In the genomic region with DNA sequence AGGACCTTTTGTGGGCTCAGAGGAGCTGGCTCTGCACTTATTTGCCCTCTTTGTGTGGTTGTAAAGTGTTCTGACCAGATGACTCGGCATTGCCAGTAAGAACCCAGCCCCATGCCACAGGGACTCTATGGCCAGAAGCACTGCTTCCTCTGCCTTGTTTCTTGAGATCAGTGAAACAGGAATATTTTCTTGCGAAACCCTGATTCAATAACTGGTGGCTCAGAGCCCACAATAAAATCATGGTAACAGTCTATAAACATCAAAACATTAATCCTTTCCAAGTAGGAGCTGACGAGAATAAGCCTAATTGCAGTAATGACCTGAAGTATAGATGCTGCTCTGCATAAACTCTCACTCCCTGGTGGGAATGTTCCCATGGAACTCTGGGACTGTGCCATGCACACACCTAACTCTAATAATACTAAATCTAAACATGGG, we compare ENCODE assay signal across 10 cellular contexts.
DNase-seq lines count a peak whose midpoint lies in the region; ATAC-seq and TF ChIP-seq lines count a peak whose summit lies in the region.
"Had no signal": no experiment of that assay in that cellular context is flagged by ENCODE, and none has a peak within 500 bp of the region (broad histone marks: within the 10 kb centered on the region; RNA-seq: fewer than 3 reads in every experiment).

No MANE protein-coding gene starts in this region.

- peak; percentile 23 for DNase-seq in LoVo (ENCODE audit: low spot score)
- peak; percentile 74 for DNase-seq in astrocyte of the cerebellum (ENCODE audit: low read depth)
- DNase-seq in heart right ventricle = no peak
- DNase-seq in suprapubic skin (ENCODE audit: low spot score in 2 of 2) = peak in 1 of 2 donors; percentile 82
- no peak for DNase-seq in DMS 273 treated with DMSO at 0.1 percent for 48 hours (lab: John Stamatoyannopoulos, UW)
- DNase-seq: activated naive CD8-positive, alpha-beta T cell treated with anti-CD3 and anti-CD28 coated beads for 36 hours; NCI-H526 treated with DMSO at 0.1 percent for 48 hours; WERI-Rb-1 had no signal

- peaks cover 0 to 36% (median 9%) of the 10 kb centered on the region in 9 donors for H3K4me1 ChIP-seq in heart right ventricle
- peaks cover 25% of the 10 kb centered on the region for H3K4me1 ChIP-seq in suprapubic skin

- H3K9me3 ChIP-seq in heart right ventricle (no peaks in the 10 kb centered on the region), suprapubic skin (no peaks in the 10 kb centered on the region)

- TF ChIP-seq POLR2A in suprapubic skin (IDR thresholded peaks at IDR 0.05) = no peak

- 28 to 50% methylated on average over 3 of the region's 3 CpGs for WGBS in heart right ventricle, 2 donors
- WGBS in suprapubic skin = 16% methylated on average over 3 of the region's 3 CpGs

- H3K27me3 ChIP-seq in heart right ventricle = no peaks in the 10 kb centered on the region
- H3K27me3 ChIP-seq in suprapubic skin = no peaks in the 10 kb centered on the region

- no peak for TF ChIP-seq EP300 in suprapubic skin (IDR thresholded peaks at IDR 0.05)

- ATAC-seq in heart right ventricle (peak in 7 of 8 donors; percentile 34 to 98 (median 56)), GM21737 (IDR thresholded peaks at IDR 0.05; ENCODE audit: unreplicated experiment) (no peak), GM21717 (IDR thresholded peaks at IDR 0.05; ENCODE audit: unreplicated experiment) (no peak)

- in situ Hi-C loops in astrocyte of the cerebellum (cut with HindIII; ENCODE audit: low sequenced_read_pairs) = no loop called here

- intact Hi-C loops in heart right ventricle (cut with DNase I) = no loop called here

- H3K4me3 ChIP-seq in astrocyte of the cerebellum (ENCODE audit: low read depth, low read length) = no peak overlapping the region
- H3K4me3 ChIP-seq in heart right ventricle = no peak overlapping the region
- H3K4me3 ChIP-seq in suprapubic skin = no peak overlapping the region

- H3K27ac ChIP-seq in heart right ventricle (peak overlapping the region in 5 of 10 donors; percentile 3 to 52 (median 19)), suprapubic skin (peak overlapping the region; percentile 59)
- H3K27ac ChIP-seq: WERI-Rb-1 had no signal

- TF ChIP-seq CTCF in astrocyte of the cerebellum (IDR thresholded peaks at IDR 0.05; ENCODE audit: low read depth, low read length, missing control alignments) (no peak), heart right ventricle (IDR thresholded peaks at IDR 0.05) (no peak), suprapubic skin (IDR thresholded peaks at IDR 0.05) (no peak)

- H3K36me3 ChIP-seq in heart right ventricle (no peaks in the 10 kb centered on the region), suprapubic skin (no peaks in the 10 kb centered on the region)
- H3K36me3 ChIP-seq: WERI-Rb-1 had no signal

Comparison
In these comparisons a context has a peak if more than half of its experiments do, and no peak if none do; other contexts are left out.
1. DNase-seq: peak in LoVo (single experiment) and astrocyte of the cerebellum (single experiment); none in heart right ventricle (0 of 2) and DMS 273 treated with DMSO at 0.1 percent for 48 hours (single experiment).
2. ATAC-seq: peak in heart right ventricle (7 of 8); none in GM21737 (single experiment) and GM21717 (single experiment).